Comparison of ENCODE assay signal across 8 cellular contexts in the genomic region with DNA sequence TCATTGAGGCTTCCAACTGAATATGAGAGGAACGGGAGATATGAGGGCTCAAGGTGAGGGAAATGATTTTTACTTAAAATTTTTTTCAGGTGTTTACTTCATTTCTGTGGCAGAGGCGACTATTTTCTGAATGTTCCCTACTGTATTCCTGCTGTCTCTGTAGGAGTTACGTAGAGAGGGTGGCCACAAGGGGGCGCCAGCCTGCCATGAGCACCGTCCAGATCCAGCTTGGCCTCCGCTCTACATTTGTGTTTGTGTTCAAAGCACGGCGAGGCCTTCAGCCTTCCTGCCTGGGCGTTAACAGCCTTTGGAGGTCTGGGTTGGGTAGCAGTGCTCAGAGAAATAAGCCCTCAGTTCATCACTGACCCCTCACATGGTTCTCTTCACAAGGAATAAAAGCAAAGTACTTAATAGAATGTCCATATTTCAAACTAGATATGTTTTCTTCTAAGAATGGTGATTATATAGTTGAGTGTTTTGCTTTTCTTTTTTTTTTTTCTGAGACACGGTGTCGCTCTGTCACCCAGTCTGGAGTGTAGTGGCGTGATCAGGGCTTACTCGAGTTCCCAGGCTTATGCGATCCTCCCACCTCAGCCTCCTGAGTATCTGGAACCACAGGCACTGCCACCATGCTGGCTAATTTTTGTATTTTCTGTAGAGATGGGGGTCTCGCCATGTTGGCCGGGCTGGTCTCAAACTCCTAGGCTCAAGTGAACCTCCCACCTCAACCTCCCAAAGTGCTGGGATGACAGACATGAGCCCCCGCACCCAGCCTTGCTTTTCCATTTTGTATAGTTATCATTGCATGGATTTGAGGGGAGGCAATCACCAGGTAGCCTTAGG. TPM values are rescaled to one million over a fixed set of nuclear protein-coding genes. Genes with fewer than 3 reads are reported as not detected.
DNase-seq lines count a peak whose midpoint lies in the region; ATAC-seq, FAIRE-seq and TF ChIP-seq lines count a peak whose summit lies in the region.

No MANE protein-coding gene starts in this region.

- H3K27me3 ChIP-seq in RWPE2 (ENCODE audit: insufficient read depth, poor library complexity, severe bottlenecking), result no peaks in the 10 kb centered on the region

- TF ChIP-seq CTCF in RWPE2 (IDR thresholded peaks at IDR 0.05; ENCODE audit: poor library complexity, severe bottlenecking) (peak; percentile 99), omental fat pad (IDR thresholded peaks at IDR 0.05) (peak in 1 of 3 donors; percentile 81)

- FAIRE-seq in frontal cortex (lab: Jason Lieb, UNC), result no peak

- DNase-seq in ELR (ENCODE audit: low read depth) (peak; percentile 85), M059J (ENCODE audit: low read depth) (peak; percentile 51), RWPE2 (ENCODE audit: low spot score) (no peak), frontal cortex (ENCODE audit: low spot score in 2 of 2) (peak; percentile 47 to 72), omental fat pad (ENCODE audit: low spot score) (peak; percentile 95), superior temporal gyrus (ENCODE audit: extremely low spot score) (peak; percentile 97)
- peak; percentile 49 to 73 (median 64) for DNase-seq in activated naive CD4-positive, alpha-beta T cell (lab: John Stamatoyannopoulos, UW)

- H3K4me3 ChIP-seq in RWPE2 (ENCODE audit: severe bottlenecking), result no peak overlapping the region

- H3K9me3 ChIP-seq in RWPE2 (ENCODE audit: severe bottlenecking), result no peaks in the 10 kb centered on the region

- no peaks in the 10 kb centered on the region for H3K4me1 ChIP-seq in RWPE2 (ENCODE audit: insufficient read depth, poor library complexity, severe bottlenecking)

- peaks cover 98% of the 10 kb centered on the region for H3K36me3 ChIP-seq in RWPE2 (ENCODE audit: low read depth)

- no peak overlapping the region for H3K27ac ChIP-seq in RWPE2 (ENCODE audit: poor library complexity, severe bottlenecking)

- ATAC-seq in RWPE2 (ENCODE audit: low read depth), result peak; percentile 84
- ATAC-seq in omental fat pad (ENCODE audit: low FRiP score), result peak; percentile 68
- ATAC-seq in HG03175 (IDR thresholded peaks at IDR 0.05; ENCODE audit: unreplicated experiment), result no peak

RNA-seq across cellular contexts. Expression of a gene that starts 22.3 kb away (rescaled TPM):
- total RNA-seq in M059J (2014; rRNA removed; shearing (Covaris generic)), result 42.2 and 63.3 TPM in 2 replicates
- total RNA-seq in frontal cortex, result 260 TPM
- total RNA-seq in omental fat pad, result 100 to 1,000 TPM; 173 to 275 (median 217) TPM

RNA-seq across cellular contexts. Expression of a gene that starts 28.6 kb away (rescaled TPM):
- total RNA-seq in M059J (2014; rRNA removed; shearing (Covaris generic)), result 4.8 and 8.1 TPM in 2 replicates
- total RNA-seq in frontal cortex (4.9 TPM), omental fat pad (10 to 100 TPM; 12.4 to 36.0 (median 15.1) TPM)
